10 cellular contexts compared by ENCODE assay signal in genomic region chr9:123111977-123112869, GRCh38.
A peak's percentile ranks its signal among the peaks of the same experiment; 100 is the strongest.
DNase-seq lines count a peak whose midpoint lies in the region; ATAC-seq and TF ChIP-seq lines count a peak whose summit lies in the region.
"Had no signal": no experiment of that assay in that cellular context is flagged by ENCODE, and none has a peak within 500 bp of the region (broad histone marks: within the 10 kb centered on the region; RNA-seq: fewer than 3 reads in every experiment).

No MANE protein-coding gene starts in this region.

- in situ Hi-C loops in brain microvascular endothelial cell (cut with HindIII; ENCODE audit: low pct_ligation_motif_present, low sequenced_read_pairs), result loop anchor here (25.0 kb wide), 1 partner anchor 225 kb away; no protein-coding TSS in a partner anchor
- in situ Hi-C loops in mammary epithelial cell (cut with MboI; ENCODE audit: low sequenced_read_pairs in 2 of 2), result no loop called here

- H3K9ac ChIP-seq in mammary epithelial cell (ENCODE audit: insufficient read depth, low read length), result no peak overlapping the region

- ATAC-seq in GM19438 (IDR thresholded peaks at IDR 0.05; ENCODE audit: low read depth, unreplicated experiment) (peak; percentile 76), left lung (peak; percentile 46), HG03571 (IDR thresholded peaks at IDR 0.05; ENCODE audit: unreplicated experiment) (no peak), HG03354 (IDR thresholded peaks at IDR 0.05; ENCODE audit: poor library complexity, severe bottlenecking, unreplicated experiment) (no peak)

- intact Hi-C loops in left lung (cut with DNase I), result no loop called here
- intact Hi-C loops in mammary epithelial cell (cut with micrococcal nuclease), result loop anchor here (1.0 kb wide), 1 partner anchor 8 kb away; no protein-coding TSS in a partner anchor

- TF ChIP-seq CTCF in brain microvascular endothelial cell (IDR thresholded peaks at IDR 0.05; ENCODE audit: low read depth, low read length, missing control alignments), result no peak
- TF ChIP-seq CTCF in left lung (IDR thresholded peaks at IDR 0.05), result no peak
- TF ChIP-seq CTCF in mammary epithelial cell (conservative IDR thresholded peaks at IDR 0.05 in 1 of 2, IDR thresholded peaks at IDR 0.05 in 1 of 2; ENCODE audit: extremely low read depth in 1 of 2, insufficient read depth in 1 of 2, low read depth in 1 of 2, low read length in 2 of 2), result no peak

- no peak overlapping the region for H2AFZ ChIP-seq in mammary epithelial cell (ENCODE audit: low read depth, low read length)

- no peaks in the 10 kb centered on the region for H4K20me1 ChIP-seq in mammary epithelial cell (ENCODE audit: insufficient read depth, low read length)

- peak; percentile 22 for DNase-seq in AG08395 (ENCODE audit: low spot score)
- DNase-seq in brain microvascular endothelial cell, result peak; percentile 24
- DNase-seq in left lung, result peak in 1 of 2 donors; percentile 77
- no peak for DNase-seq in mammary epithelial cell
- DNase-seq in kidney glomerular epithelial cell (lab: John Stamatoyannopoulos, UW), result no peak
- DNase-seq: DMS79, NCI-H2081 had no signal

- dilution Hi-C loops in mammary epithelial cell (cut with HindIII; ENCODE audit: low sequenced_read_pairs), result no loop called here

- no peak overlapping the region for H3K4me2 ChIP-seq in mammary epithelial cell (ENCODE audit: insufficient read depth, low read depth, low read length)

- H3K4me3 ChIP-seq in brain microvascular endothelial cell (ENCODE audit: low read depth, low read length) (no peak overlapping the region), left lung (no peak overlapping the region), mammary epithelial cell (replicated peaks in 1 of 3; ENCODE audit: insufficient read depth in 1 of 3, low read depth in 2 of 3, low read length in 3 of 3) (no peak overlapping the region)

- H3K27ac ChIP-seq in brain microvascular endothelial cell, result no peak overlapping the region
- H3K27ac ChIP-seq in left lung, result no peak overlapping the region
- no peak overlapping the region for H3K27ac ChIP-seq in mammary epithelial cell (ENCODE audit: insufficient read depth, low read depth, low read length)

- CTCF ChIA-PET in mammary epithelial cell (lab: Charles Lee; ENCODE audit: low non-redundant PET), result no interaction called here

- no peaks in the 10 kb centered on the region for H3K79me2 ChIP-seq in mammary epithelial cell (ENCODE audit: insufficient read depth, low read length)

- H3K36me3 ChIP-seq in brain microvascular endothelial cell (replicated peaks) (peaks cover 8% of the 10 kb centered on the region), left lung (peaks cover 0 to 23% of the 10 kb centered on the region in 2 donors), mammary epithelial cell (ENCODE audit: insufficient read depth, low read length) (no peaks in the 10 kb centered on the region)

- H3K9me3 ChIP-seq in left lung, result no peaks in the 10 kb centered on the region
- no peaks in the 10 kb centered on the region for H3K9me3 ChIP-seq in mammary epithelial cell (replicated peaks; ENCODE audit: insufficient read depth, low read length)

- BruUV-seq in mammary epithelial cell (replicated peaks; lab: Mats Ljungman, UMichigan), result no TSS peak

- H3K4me1 ChIP-seq in left lung, result no peaks in the 10 kb centered on the region
- H3K4me1 ChIP-seq in mammary epithelial cell (ENCODE audit: insufficient read depth, low read length), result no peaks in the 10 kb centered on the region

- WGBS in mammary epithelial cell (ENCODE audit: low coverage, missing lambda C conversion rate), result 80% methylated on average over 29 of the region's 39 CpGs

- H3K27me3 ChIP-seq in brain microvascular endothelial cell (replicated peaks) (no peaks in the 10 kb centered on the region), left lung (no peaks in the 10 kb centered on the region), mammary epithelial cell (ENCODE audit: insufficient read depth, low read length) (no peaks in the 10 kb centered on the region)

Comparison
In these comparisons a context has a peak if more than half of its experiments do, and no peak if none do; other contexts are left out.
1. DNase-seq: peak in AG08395 (single experiment) and brain microvascular endothelial cell (single experiment); none in mammary epithelial cell (single experiment) and kidney glomerular epithelial cell (single experiment).
2. ATAC-seq: peak in GM19438 (single experiment) and left lung (single experiment); none in HG03571 (single experiment) and HG03354 (single experiment).